Comparison of ENCODE assay signal across 25 cellular contexts in the genomic region with DNA sequence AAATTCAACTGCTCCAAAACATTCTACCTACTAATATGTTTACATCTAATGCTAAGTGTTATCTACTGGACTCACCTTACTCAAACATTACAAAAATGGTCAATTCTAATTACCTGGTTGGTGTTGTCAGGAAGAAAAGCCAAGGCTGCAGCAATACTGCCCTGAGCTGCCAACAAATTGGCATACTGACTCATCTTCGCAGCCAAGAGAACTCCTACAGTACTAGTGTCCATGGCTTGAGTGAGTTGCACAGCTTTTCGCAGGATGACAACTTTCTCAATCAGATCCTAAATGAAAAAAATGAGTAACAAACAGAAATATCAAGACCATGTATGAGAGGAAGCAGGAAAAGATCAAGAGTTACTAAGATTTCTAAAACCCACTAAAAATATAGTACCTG.
"Had no signal": no experiment of that assay in that cellular context is flagged by ENCODE, and none has a peak within 500 bp of the region (broad histone marks: within the 10 kb centered on the region; RNA-seq: fewer than 3 reads in every experiment).

No MANE protein-coding gene starts in this region.

- H3K27ac ChIP-seq: adrenal gland, SJCRH30 had no signal

- DNase-seq: activated CD4-positive, alpha-beta memory T cell treated with anti-CD3 and anti-CD28 coated beads for 36 hours; activated CD4-positive, alpha-beta T cell treated with anti-CD3 and anti-CD28 coated beads, Interleukin-2, amount 10 ng/mL, durations not matched to agents 24 days and 14 days; activated CD4-positive, CD25-positive, alpha-beta regulatory T cell treated with anti-CD3 and anti-CD28 coated beads, Interleukin-2, amount 50 U/mL, for 72 hours; activated CD8-positive, alpha-beta memory T cell treated with anti-CD3 and anti-CD28 coated beads for 24 hours; activated naive CD4-positive, alpha-beta T cell treated with anti-CD3 and anti-CD28 coated beads, Interleukin-2, amount 50 U/mL, for 16 hours; activated naive CD8-positive, alpha-beta T cell treated with anti-CD3 and anti-CD28 coated beads, Interleukin-2, amount 10 ng/mL, durations not matched to agents 7 days and 5 days; activated T-cell treated with anti-CD3 and anti-CD28 coated beads, Interleukin-2, amount 50 U/mL, for 4 hours; adrenal gland; anterior cingulate cortex; central memory CD4-positive, alpha-beta T cell; KBM-7; NCI-H1092; NCI-H1417; NCI-H1694; NCI-H2029; NCI-H2107; NCI-H2171 treated with DMSO at 0.1 percent for 48 hours; NCI-H345; NCI-H510A; NCI-H526 treated with DMSO at 0.1 percent for 48 hours; NCI-H82; RPMI8226; SJCRH30 had no signal

- H3K9me3 Mint-ChIP-seq: activated CD4-positive, alpha-beta memory T cell treated with anti-CD3 and anti-CD28 coated beads for 36 hours; activated CD4-positive, alpha-beta T cell treated with anti-CD3 and anti-CD28 coated beads, Interleukin-2, amount 10 ng/mL, durations not matched to agents 24 days and 14 days; activated naive CD8-positive, alpha-beta T cell treated with anti-CD3 and anti-CD28 coated beads, Interleukin-2, amount 10 ng/mL, durations not matched to agents 7 days and 5 days; activated T-cell treated with anti-CD3 and anti-CD28 coated beads, Interleukin-2, amount 50 U/mL, for 4 hours; T-helper 1 cell treated with Interleukin-12 subunit alpha and Interleukin-12 subunit beta and Interleukin-4 antibody, amounts not matched to agents 30 μg/mL and 1 μg/mL, for 36 hours; WTC11 had no signal

- H3K4me1 ChIP-seq: adrenal gland, SJCRH30 had no signal

- H3K4me3 ChIP-seq: adrenal gland, SJCRH30 had no signal

- H3K27me3 Mint-ChIP-seq: activated CD4-positive, alpha-beta memory T cell treated with anti-CD3 and anti-CD28 coated beads for 36 hours; activated CD4-positive, alpha-beta T cell treated with anti-CD3 and anti-CD28 coated beads, Interleukin-2, amount 10 ng/mL, durations not matched to agents 24 days and 14 days; activated naive CD8-positive, alpha-beta T cell treated with anti-CD3 and anti-CD28 coated beads, Interleukin-2, amount 10 ng/mL, durations not matched to agents 7 days and 5 days had no signal

- H3K9me3 ChIP-seq: adrenal gland, SJCRH30 had no signal

- H3K27ac Mint-ChIP-seq: activated CD4-positive, alpha-beta memory T cell treated with anti-CD3 and anti-CD28 coated beads for 36 hours had no signal

- H3K4me3 Mint-ChIP-seq: activated CD4-positive, alpha-beta memory T cell treated with anti-CD3 and anti-CD28 coated beads for 36 hours; activated CD4-positive, alpha-beta T cell treated with anti-CD3 and anti-CD28 coated beads, Interleukin-2, amount 10 ng/mL, durations not matched to agents 24 days and 14 days; activated naive CD8-positive, alpha-beta T cell treated with anti-CD3 and anti-CD28 coated beads, Interleukin-2, amount 10 ng/mL, durations not matched to agents 7 days and 5 days; activated T-cell treated with anti-CD3 and anti-CD28 coated beads, Interleukin-2, amount 50 U/mL, for 4 hours; T-helper 1 cell treated with Interleukin-12 subunit alpha and Interleukin-12 subunit beta and Interleukin-4 antibody, amounts not matched to agents 30 μg/mL and 1 μg/mL, for 36 hours; WTC11 had no signal

- H3K4me1 Mint-ChIP-seq: WTC11 had no signal

- H3K27me3 ChIP-seq: adrenal gland, SJCRH30 had no signal
